4 cellular contexts compared by ENCODE assay signal in genomic region chr22:21497984-21498383, GRCh38. TPM values are rescaled to one million over a fixed set of nuclear protein-coding genes. Genes with fewer than 3 reads are reported as not detected.
"Had no signal": no experiment of that assay in that cellular context is flagged by ENCODE, and none has a peak within 500 bp of the region (broad histone marks: within the 10 kb centered on the region; RNA-seq: fewer than 3 reads in every experiment).

No MANE protein-coding gene starts in this region.

RNA-seq across cellular contexts. Expression of gene RIMBP3C, which starts 53.3 kb away (rescaled TPM):
- total RNA-seq: esophagus squamous epithelium, glomerular endothelial cell, uterus had no signal
- polyA plus RNA-seq: stomach had no signal
